ENCODE assay signal across 21 cellular contexts in genomic region chr18:45447364-45448265, GRCh38.
A peak's percentile ranks its signal among the peaks of the same experiment; 100 is the strongest.
DNase-seq lines count a peak whose midpoint lies in the region; ATAC-seq, FAIRE-seq and TF ChIP-seq lines count a peak whose summit lies in the region.
"Had no signal": no experiment of that assay in that cellular context is flagged by ENCODE, and none has a peak within 500 bp of the region (broad histone marks: within the 10 kb centered on the region; RNA-seq: fewer than 3 reads in every experiment).

No MANE protein-coding gene starts in this region.

- peak; percentile 65 for FAIRE-seq in islet of Langerhans (lab: Jason Lieb, UNC)
- FAIRE-seq: A204.1 had no signal

- H3K4me1 ChIP-seq in BLaER1 (peaks cover 13% of the 10 kb centered on the region), OCI-LY3 (ENCODE audit: low read length) (peaks cover 50% of the 10 kb centered on the region), heart right ventricle (peaks cover 0 to 23% (median 0%) of the 10 kb centered on the region in 9 donors), mesendoderm (ENCODE audit: control insufficient read depth, low read depth, low read length) (no peaks in the 10 kb centered on the region)
- H3K4me1 ChIP-seq: BE2C had no signal

- WGBS in heart right ventricle, 2 donors = 70% methylated on average over 2 of the region's 2 CpGs
- WGBS in mesendoderm (ENCODE audit: extremely low coverage, insufficient coverage, low lambda C conversion rate) = no CpG with 5 or more reads among the region's 2 CpGs

- H3K79me2 ChIP-seq in OCI-LY3 (ENCODE audit: low read length) = no peaks in the 10 kb centered on the region
- H3K79me2 ChIP-seq in neural cell (replicated peaks; ENCODE audit: insufficient read depth, low read length) = no peaks in the 10 kb centered on the region
- H3K79me2 ChIP-seq in mesendoderm (ENCODE audit: control insufficient read depth, insufficient read depth, low read length) = no peaks in the 10 kb centered on the region

- intact Hi-C loops in heart right ventricle (cut with DNase I) = no loop called here

- no peak overlapping the region for H3K4ac ChIP-seq in mesendoderm (ENCODE audit: low read depth, low read length)

- no peaks in the 10 kb centered on the region for H3K79me1 ChIP-seq in mesendoderm (ENCODE audit: low read length)

- no peak overlapping the region for H4K5ac ChIP-seq in mesendoderm (ENCODE audit: low read length)

- no peak overlapping the region for H3K18ac ChIP-seq in mesendoderm (ENCODE audit: low read length)

- TF ChIP-seq CTCF in OCI-LY3 (IDR thresholded peaks at IDR 0.05; ENCODE audit: low read depth, low read length) (no peak), neural cell (IDR thresholded peaks at IDR 0.05; ENCODE audit: poor library complexity, severe bottlenecking) (no peak), heart right ventricle (IDR thresholded peaks at IDR 0.05) (no peak)

- H2AFZ ChIP-seq in OCI-LY3 (ENCODE audit: low read depth, low read length) (peak overlapping the region; percentile 5; the same call in 1 of the 2 replicates), neural cell (ENCODE audit: low read depth, low read length) (no peak overlapping the region)

- H2BK120ac ChIP-seq in mesendoderm (ENCODE audit: low read depth, low read length) = no peak overlapping the region

- H3K4me3 ChIP-seq in BLaER1 (no peak overlapping the region), OCI-LY3 (ENCODE audit: low read length) (peak overlapping the region; percentile 41), neural cell (ENCODE audit: low read length) (no peak overlapping the region), heart right ventricle (no peak overlapping the region), mesendoderm (ENCODE audit: low read length) (no peak overlapping the region)

- H2BK5ac ChIP-seq in mesendoderm (ENCODE audit: low read length) = no peak overlapping the region

- H3K9ac ChIP-seq in BLaER1 (no peak overlapping the region), OCI-LY3 (ENCODE audit: low read length) (peak overlapping the region; percentile 54), neural cell (ENCODE audit: low read length) (no peak overlapping the region), mesendoderm (ENCODE audit: low read length) (no peak overlapping the region)
- H3K9ac ChIP-seq: KMS-11 had no signal

- H3K27me3 ChIP-seq in BLaER1 (no peaks in the 10 kb centered on the region), OCI-LY3 (ENCODE audit: low read depth, low read length) (no peaks in the 10 kb centered on the region), neural cell (ENCODE audit: insufficient read depth, low read depth, low read length) (no peaks in the 10 kb centered on the region), heart right ventricle (peaks cover 0 to 3% (median 0%) of the 10 kb centered on the region in 7 donors), mesendoderm (ENCODE audit: insufficient read depth, low read length, poor library complexity) (no peaks in the 10 kb centered on the region)
- H3K27me3 ChIP-seq: BE2C had no signal

- no peaks in the 10 kb centered on the region for H3K9me2 ChIP-seq in neural cell (ENCODE audit: insufficient read depth, low read length)

- no peaks in the 10 kb centered on the region for H3K36me3 ChIP-seq in BLaER1
- peaks cover 7% of the 10 kb centered on the region for H3K36me3 ChIP-seq in OCI-LY3 (replicated peaks; ENCODE audit: low read depth, low read length)
- H3K36me3 ChIP-seq in neural cell (ENCODE audit: insufficient read depth, low read length) = no peaks in the 10 kb centered on the region
- no peaks in the 10 kb centered on the region for H3K36me3 ChIP-seq in heart right ventricle
- no peaks in the 10 kb centered on the region for H3K36me3 ChIP-seq in mesendoderm (ENCODE audit: control insufficient read depth, insufficient read depth, low read length)
- H3K36me3 ChIP-seq: BE2C had no signal

- H3K9me3 ChIP-seq in BLaER1 = no peaks in the 10 kb centered on the region
- H3K9me3 ChIP-seq in OCI-LY3 (ENCODE audit: insufficient read depth, low read length) = no peaks in the 10 kb centered on the region
- H3K9me3 ChIP-seq in neural cell (ENCODE audit: low read length) = no peaks in the 10 kb centered on the region
- H3K9me3 ChIP-seq in heart right ventricle = no peaks in the 10 kb centered on the region
- H3K9me3 ChIP-seq: BE2C had no signal

- no peak overlapping the region for H2BK15ac ChIP-seq in mesendoderm (replicated peaks; ENCODE audit: low read depth)

- TF ChIP-seq RAD21 in neural cell (conservative IDR thresholded peaks at IDR 0.05) = no peak

- peak overlapping the region; percentile 33 for H3K4me2 ChIP-seq in BLaER1
- peak overlapping the region; percentile 62 for H3K4me2 ChIP-seq in OCI-LY3 (ENCODE audit: low read length)
- H3K4me2 ChIP-seq in neural cell (ENCODE audit: low read length) = peak overlapping the region; percentile 5
- H3K4me2 ChIP-seq in mesendoderm (ENCODE audit: low read length) = no peak overlapping the region
- H3K4me2 ChIP-seq: KMS-11 had no signal

- ATAC-seq in heart right ventricle = no peak
- no peak for ATAC-seq in HG02885 (IDR thresholded peaks at IDR 0.05; ENCODE audit: poor library complexity, unreplicated experiment)

- DNase-seq in NCI-H2196 (lab: John Stamatoyannopoulos, UW; ENCODE audit: unreplicated experiment) = no peak
- DNase-seq in heart right ventricle = no peak
- DNase-seq in mesendoderm = no peak
- DNase-seq: BE2C; CD4-positive, CD25-positive, alpha-beta regulatory T cell; EL; GF-D8; IMR-90; MV-4-11; NCI-H1694; NCI-H2081 treated with DMSO at 0.1 percent for 48 hours; NCI-H510A; NCI-H82; Right ventricle myocardium superior had no signal

- H3F3A ChIP-seq in neural cell (ENCODE audit: insufficient read depth, low read length, poor library complexity, severe bottlenecking) = no peaks in the 10 kb centered on the region

- H4K20me1 ChIP-seq in BLaER1 (no peaks in the 10 kb centered on the region), OCI-LY3 (ENCODE audit: insufficient read depth, low read length) (no peaks in the 10 kb centered on the region), neural cell (ENCODE audit: insufficient read depth) (no peaks in the 10 kb centered on the region)

- no peak overlapping the region for H3K56ac ChIP-seq in mesendoderm (ENCODE audit: low read length)

- H3K27ac ChIP-seq in BLaER1 (no peak overlapping the region), OCI-LY3 (ENCODE audit: low read length) (peak overlapping the region; percentile 77), neural cell (ENCODE audit: low read length) (no peak overlapping the region), heart right ventricle (no peak overlapping the region), mesendoderm (ENCODE audit: low read depth, low read length) (no peak overlapping the region)
- H3K27ac ChIP-seq: KMS-11 had no signal

- no peak overlapping the region for H3K23ac ChIP-seq in mesendoderm (ENCODE audit: low read length)

- H2AK5ac ChIP-seq in mesendoderm (ENCODE audit: low read length) = no peak overlapping the region

- no peak overlapping the region for H4K8ac ChIP-seq in mesendoderm (ENCODE audit: low read depth, low read length)

- no peak for TF ChIP-seq EP300 in neural cell (conservative IDR thresholded peaks at IDR 0.05; ENCODE audit: poor library complexity, severe bottlenecking)

TF ChIP-seq in neural cell, 6 proteins besides CTCF, POLR2A, EP300 and RAD21:
- TF ChIP-seq POLR2AphosphoS5 (IDR thresholded peaks at IDR 0.05) (no peak), EZH2 (IDR thresholded peaks at IDR 0.05; ENCODE audit: borderline replicate concordance, insufficient read depth, low read length, poor library complexity, severe bottlenecking) (no peak), TAF1 (IDR thresholded peaks at IDR 0.05; ENCODE audit: low read depth) (no peak), SMC3 (conservative IDR thresholded peaks at IDR 0.05; ENCODE audit: poor library complexity) (no peak), REST (IDR thresholded peaks at IDR 0.05; ENCODE audit: borderline replicate concordance) (no peak)
